Comparison of ENCODE assay signal across 1 cellular context in genomic region chr15:63240136-63240535, GRCh38.
TF ChIP-seq lines count a peak whose summit lies in the region.

No MANE protein-coding gene starts in this region.

TF ChIP-seq in HEK293, 187 proteins besides CTCF, POLR2A, EP300 and RAD21 (continued from another document):
- TF ChIP-seq AEBP2 (tag by site-specific recombination; IDR thresholded peaks at IDR 0.05; ENCODE audit: borderline replicate concordance): no peak
- no peak for TF ChIP-seq ZNF324 (tag by site-specific recombination; IDR thresholded peaks at IDR 0.05)
- peak; percentile 88 for TF ChIP-seq PRDM6 (tag by site-specific recombination; IDR thresholded peaks at IDR 0.05)
- no peak for TF ChIP-seq ZNF335 (tag by site-specific recombination; conservative IDR thresholded peaks at IDR 0.05)
- TF ChIP-seq ZBTB17 (tag by site-specific recombination; IDR thresholded peaks at IDR 0.05): no peak
- 0 out of 2 replicates have a peak, but pooled peaks have one; percentile 11 for TF ChIP-seq FEZF1 (tag by site-specific recombination; IDR thresholded peaks at IDR 0.05)
- no peak for TF ChIP-seq ZNF132 (tag by site-specific recombination; IDR thresholded peaks at IDR 0.05; ENCODE audit: borderline replicate concordance)
- TF ChIP-seq ZNF184 (tag by site-specific recombination; IDR thresholded peaks at IDR 0.05): no peak
- no peak for TF ChIP-seq ZNF23 (tag by site-specific recombination; IDR thresholded peaks at IDR 0.05; ENCODE audit: borderline replicate concordance)
- TF ChIP-seq ZNF660 (tag by site-specific recombination; IDR thresholded peaks at IDR 0.05): no peak
- TF ChIP-seq ZBTB6 (tag by site-specific recombination; IDR thresholded peaks at IDR 0.05): no peak
- TF ChIP-seq ZNF791 (tag by site-specific recombination; IDR thresholded peaks at IDR 0.05): no peak
- TF ChIP-seq MYNN (tag by site-specific recombination; IDR thresholded peaks at IDR 0.05; ENCODE audit: borderline replicate concordance): no peak
- TF ChIP-seq ZNF121 (tag by site-specific recombination; IDR thresholded peaks at IDR 0.05): no peak
- TF ChIP-seq ZNF513 (tag by site-specific recombination; IDR thresholded peaks at IDR 0.05): no peak
- TF ChIP-seq ZIC2 (tag by site-specific recombination; IDR thresholded peaks at IDR 0.05): no peak
- TF ChIP-seq ZBTB44 (tag by site-specific recombination; IDR thresholded peaks at IDR 0.05): peak; percentile 96
- no peak for TF ChIP-seq ZNF350 (tag by site-specific recombination; IDR thresholded peaks at IDR 0.05)
- no peak for TF ChIP-seq ZNF398 (tag by site-specific recombination; IDR thresholded peaks at IDR 0.05)
- peak; percentile 73 for TF ChIP-seq SP7 (tag by site-specific recombination; IDR thresholded peaks at IDR 0.05)
- TF ChIP-seq KLF8 (tag by site-specific recombination; IDR thresholded peaks at IDR 0.05): no peak
- TF ChIP-seq ZNF843 (tag by site-specific recombination; IDR thresholded peaks at IDR 0.05): peak; percentile 43; the same call in 1 of the 2 replicates
- TF ChIP-seq OSR2 (tag by site-specific recombination; IDR thresholded peaks at IDR 0.05): peak; percentile 49; the same call in 1 of the 2 replicates
- no peak for TF ChIP-seq MEIS1 (CRISPR knock-in tag; IDR thresholded peaks at IDR 0.05; ENCODE audit: borderline replicate concordance)
- TF ChIP-seq ZNF18 (tag by site-specific recombination; IDR thresholded peaks at IDR 0.05): peak; percentile 77
